In the genomic region with DNA sequence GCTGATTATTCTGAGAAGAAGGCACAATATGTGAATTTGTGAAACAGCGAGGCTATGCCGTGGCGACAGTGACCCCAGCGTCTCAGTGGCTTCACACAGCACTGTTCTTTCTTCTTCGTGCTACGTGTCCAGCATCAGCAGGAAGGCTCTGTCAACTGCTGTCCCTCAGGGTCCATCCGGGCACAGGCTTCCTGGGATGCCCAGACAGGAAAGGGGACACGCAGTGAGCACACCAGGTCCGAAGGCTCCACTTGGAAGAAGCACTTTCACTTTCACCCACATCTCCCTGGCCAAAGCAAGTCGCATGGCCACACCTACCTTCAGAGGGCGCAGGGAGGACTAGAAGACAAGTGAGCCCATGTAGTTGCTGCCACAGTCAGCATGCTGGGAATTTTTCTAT, we compare ENCODE assay signal across 8 cellular contexts. TPM values are rescaled to one million over a fixed set of nuclear protein-coding genes. Genes with fewer than 3 reads are reported as not detected.
A peak's percentile ranks its signal among the peaks of the same experiment; 100 is the strongest.
DNase-seq lines count a peak whose midpoint lies in the region; TF ChIP-seq lines count a peak whose summit lies in the region.

No MANE protein-coding gene starts in this region.

- peak overlapping the region; percentile 5; the same call in 1 of the 2 replicates for H3K27ac ChIP-seq in SJSA1
- no peak overlapping the region for H3K27ac ChIP-seq in WERI-Rb-1

- H3K4me3 Mint-ChIP-seq in dendritic cell treated with granulocyte-macrophage colony-stimulating factor and Interleukin-4, amounts not matched to agents 40 ng/mL and 50 ng/mL, for 4 days: peak overlapping the region; percentile 80

- no peaks in the 10 kb centered on the region for H3K9me3 Mint-ChIP-seq in dendritic cell treated with granulocyte-macrophage colony-stimulating factor and Interleukin-4, amounts not matched to agents 40 ng/mL and 50 ng/mL, for 4 days

- no peaks in the 10 kb centered on the region for H3K36me3 Mint-ChIP-seq in dendritic cell treated with granulocyte-macrophage colony-stimulating factor and Interleukin-4, amounts not matched to agents 40 ng/mL and 50 ng/mL, for 4 days (ENCODE audit: low read depth)

- H3K4me1 ChIP-seq in SJSA1 (replicated peaks): peaks cover 10% of the 10 kb centered on the region

- H3K4me1 Mint-ChIP-seq in dendritic cell treated with granulocyte-macrophage colony-stimulating factor and Interleukin-4, amounts not matched to agents 40 ng/mL and 50 ng/mL, for 4 days (ENCODE audit: low read depth): peaks cover 14% of the 10 kb centered on the region

- intact Hi-C loops in dendritic cell treated with granulocyte-macrophage colony-stimulating factor and Interleukin-4, amounts not matched to agents 40 ng/mL and 50 ng/mL, for 4 days (cut with micrococcal nuclease): no loop called here

- H3K27ac Mint-ChIP-seq in dendritic cell treated with granulocyte-macrophage colony-stimulating factor and Interleukin-4, amounts not matched to agents 40 ng/mL and 50 ng/mL, for 4 days: no peak overlapping the region

- H3K27me3 ChIP-seq in SJSA1 (replicated peaks): no peaks in the 10 kb centered on the region
- H3K27me3 ChIP-seq in WERI-Rb-1 (ENCODE audit: insufficient read depth, low read depth, severe bottlenecking): no peaks in the 10 kb centered on the region

- H3K4me3 ChIP-seq in SJSA1: peak overlapping the region; percentile 39
- no peak overlapping the region for H3K4me3 ChIP-seq in WERI-Rb-1 (ENCODE audit: low read depth, low read length)

- H3K9me3 ChIP-seq in SJSA1 (replicated peaks): no peaks in the 10 kb centered on the region
- H3K9me3 ChIP-seq in WERI-Rb-1 (ENCODE audit: severe bottlenecking): no peaks in the 10 kb centered on the region

- H3K36me3 ChIP-seq in SJSA1: no peaks in the 10 kb centered on the region
- no peaks in the 10 kb centered on the region for H3K36me3 ChIP-seq in WERI-Rb-1

- H3K27me3 Mint-ChIP-seq in dendritic cell treated with granulocyte-macrophage colony-stimulating factor and Interleukin-4, amounts not matched to agents 40 ng/mL and 50 ng/mL, for 4 days: peaks cover 7% of the 10 kb centered on the region

- no peak for TF ChIP-seq CTCF in WERI-Rb-1 (IDR thresholded peaks at IDR 0.05; ENCODE audit: low read depth, low read length)

- DNase-seq in NCI-H748 (lab: John Stamatoyannopoulos, UW; ENCODE audit: unreplicated experiment) (peak; percentile 73), NCI-H748 treated with DMSO at 0.1 percent for 48 hours (lab: John Stamatoyannopoulos, UW) (no peak), HT-29 (ENCODE audit: low spot score) (peak; percentile 40), SJSA1 (ENCODE audit: low read depth in 1 of 2, low spot score in 2 of 2) (peak; percentile 66 to 79), occipital lobe (lab: John Stamatoyannopoulos, UW) (peak; percentile 12), WERI-Rb-1 (no peak), DMS 273 treated with DMSO at 0.1 percent for 48 hours (lab: John Stamatoyannopoulos, UW) (no peak)

RNA-seq across cellular contexts. Expression of a gene that starts 47.3 kb away (rescaled TPM):
- 7.0 and 16.1 TPM in 2 replicates for total RNA-seq in HT-29 (2014; rRNA removed; shearing (Covaris generic))
- 16.2 and 17.4 TPM in 2 replicates for total RNA-seq in SJSA1 (2014; rRNA removed; shearing (Covaris generic))
- 11.7 TPM for total RNA-seq in occipital lobe

RNA-seq across cellular contexts. Expression of a gene that starts 49.0 kb away (rescaled TPM):
- total RNA-seq in HT-29 (2014; rRNA removed; shearing (Covaris generic)): 7.5 and 8.1 TPM in 2 replicates
- total RNA-seq in SJSA1 (2014; rRNA removed; shearing (Covaris generic)): 8.1 and 12.4 TPM in 2 replicates
- total RNA-seq in occipital lobe: 4.1 TPM

Comparison
In these comparisons a context has a peak if more than half of its experiments do, and no peak if none do; other contexts are left out.
1. DNase-seq: peak in NCI-H748 (single experiment), HT-29 (single experiment), SJSA1 (2 of 2) and occipital lobe (single experiment); none in NCI-H748 treated with DMSO at 0.1 percent for 48 hours (single experiment), WERI-Rb-1 (single experiment) and DMS 273 treated with DMSO at 0.1 percent for 48 hours (single experiment).